In the genomic region with DNA sequence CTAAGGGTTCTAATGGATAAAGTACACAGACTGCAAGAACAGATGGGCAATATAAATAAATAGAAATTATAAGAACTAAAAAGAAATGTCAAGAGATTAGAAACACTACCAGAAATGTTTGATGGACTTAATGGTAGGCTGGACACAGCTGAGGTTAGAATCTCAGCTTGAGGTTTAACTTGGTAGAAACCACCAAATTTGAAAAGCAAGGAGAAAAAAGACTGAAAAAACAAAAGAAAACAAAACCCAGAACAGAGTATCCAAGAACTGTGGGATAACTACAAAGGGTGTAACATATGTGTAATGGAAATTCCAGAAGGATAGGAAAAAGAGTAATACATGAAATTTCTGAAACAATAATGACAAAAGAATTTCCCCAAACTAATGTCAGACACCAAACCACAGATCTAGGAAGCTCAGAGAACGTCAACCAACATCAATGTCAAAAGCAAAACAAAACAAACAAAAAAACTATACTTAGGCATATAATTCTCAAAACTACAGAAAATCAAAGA, we compare ENCODE assay signal across 14 cellular contexts. TPM values are rescaled to one million over a fixed set of nuclear protein-coding genes. Genes with fewer than 3 reads are reported as not detected.
A peak's percentile ranks its signal among the peaks of the same experiment; 100 is the strongest.
DNase-seq lines count a peak whose midpoint lies in the region; ATAC-seq, FAIRE-seq and TF ChIP-seq lines count a peak whose summit lies in the region.
"Had no signal": no experiment of that assay in that cellular context is flagged by ENCODE, and none has a peak within 500 bp of the region (broad histone marks: within the 10 kb centered on the region; RNA-seq: fewer than 3 reads in every experiment).

No MANE protein-coding gene starts in this region.

- peaks cover 50% of the 10 kb centered on the region for H3K4me1 Mint-ChIP-seq in CD14-positive monocyte
- peaks cover 58% of the 10 kb centered on the region for H3K4me1 Mint-ChIP-seq in activated naive CD8-positive, alpha-beta T cell treated with anti-CD3 and anti-CD28 coated beads for 36 hours
- peaks cover 57 to 96% (median 76%) of the 10 kb centered on the region in 7 donors for H3K4me1 Mint-ChIP-seq in naive thymus-derived CD4-positive, alpha-beta T cell

- H3F3A ChIP-seq in PC-3 (ENCODE audit: low read length, unreplicated experiment): no peaks in the 10 kb centered on the region

- ATAC-seq in naive thymus-derived CD4-positive, alpha-beta T cell: no peak
- no peak for ATAC-seq in PC-3
- ATAC-seq: body of pancreas, gastroesophageal sphincter, right cardiac atrium had no signal

- H3K9me2 ChIP-seq in PC-3 (replicated peaks; ENCODE audit: low read length): no peaks in the 10 kb centered on the region

- no peaks in the 10 kb centered on the region for H3K36me3 ChIP-seq in naive thymus-derived CD4-positive, alpha-beta T cell (ENCODE audit: control insufficient read depth in 2 of 3, insufficient read depth in 3 of 3, low read length in 3 of 3)
- H3K36me3 ChIP-seq in PC-3 (ENCODE audit: low read depth, low read length): no peaks in the 10 kb centered on the region
- H3K36me3 ChIP-seq: gastroesophageal sphincter had no signal

- no peak overlapping the region for H3K9ac ChIP-seq in PC-3 (ENCODE audit: low read length)

- no TSS peak for BruUV-seq in PC-3 (replicated peaks; lab: Mats Ljungman, UMichigan)

- TF ChIP-seq CTCF in CD14-positive monocyte (IDR thresholded peaks at IDR 0.05) (no peak), PC-3 (conservative IDR thresholded peaks at IDR 0.05; ENCODE audit: low read depth, low read length) (no peak)

- CTCF ChIA-PET in naive thymus-derived CD4-positive, alpha-beta T cell (lab: Charles Lee): interaction anchor here (1.0 kb wide), 1 partner anchor 36 kb away, joined by 3 read pairs; no protein-coding TSS in a partner anchor
- CTCF ChIA-PET in PC-3 (lab: Charles Lee): no interaction called here

- H3K27ac ChIP-seq in naive thymus-derived CD4-positive, alpha-beta T cell (ENCODE audit: low read depth, low read length): peak overlapping the region; percentile 17
- H3K27ac ChIP-seq in PC-3 (ENCODE audit: low read length): no peak overlapping the region
- H3K27ac ChIP-seq: body of pancreas, gastroesophageal sphincter had no signal

- FAIRE-seq in GM18507 (lab: Jason Lieb, UNC): peak; percentile 60
- FAIRE-seq: keratinocyte had no signal

- no peak overlapping the region for H3K4me3 ChIP-seq in naive thymus-derived CD4-positive, alpha-beta T cell (ENCODE audit: low read length)
- H3K4me3 ChIP-seq in PC-3 (ENCODE audit: low read length): no peak overlapping the region
- H3K4me3 ChIP-seq: body of pancreas, gastroesophageal sphincter had no signal

- intact Hi-C loops in CD14-positive monocyte (cut with micrococcal nuclease) (no loop called here), PC-3 (cut with micrococcal nuclease) (no loop called here)
- intact Hi-C loops in naive thymus-derived CD4-positive, alpha-beta T cell (cut with micrococcal nuclease): loop anchor here (2.0 to 5.0 kb wide), 2 partner anchors 34 kb away; partner anchors contain the start of gene RFX7 (in 2 of the 2)

- no peak overlapping the region for H3K4me2 ChIP-seq in PC-3 (ENCODE audit: low read length)

- H3K4me3 Mint-ChIP-seq in CD14-positive monocyte: no peak overlapping the region
- H3K4me3 Mint-ChIP-seq in activated naive CD8-positive, alpha-beta T cell treated with anti-CD3 and anti-CD28 coated beads for 36 hours: peak overlapping the region; percentile 46
- H3K4me3 Mint-ChIP-seq in naive thymus-derived CD4-positive, alpha-beta T cell: peak overlapping the region in 9 of 10 donors; percentile 37 to 74 (median 68)

- peaks cover 10 to 15% of the 10 kb centered on the region in 2 donors for H3K36me3 Mint-ChIP-seq in CD14-positive monocyte
- peaks cover 58% of the 10 kb centered on the region for H3K36me3 Mint-ChIP-seq in activated naive CD8-positive, alpha-beta T cell treated with anti-CD3 and anti-CD28 coated beads for 36 hours
- H3K36me3 Mint-ChIP-seq in naive thymus-derived CD4-positive, alpha-beta T cell: peaks cover 12 to 49% (median 45%) of the 10 kb centered on the region in 5 donors

- DNase-seq in CD14-positive monocyte (ENCODE audit: low spot score) (no peak), GM18507 (ENCODE audit: extremely low spot score, insufficient read length, low read depth) (no peak), NCI-H187 (lab: John Stamatoyannopoulos, UW) (no peak), NCI-H446 (lab: John Stamatoyannopoulos, UW) (no peak), kidney glomerular epithelial cell (lab: John Stamatoyannopoulos, UW) (no peak), PC-3 (no peak)
- DNase-seq in activated naive CD8-positive, alpha-beta T cell treated with anti-CD3 and anti-CD28 coated beads for 36 hours: no peak
- no peak for DNase-seq in naive thymus-derived CD4-positive, alpha-beta T cell
- DNase-seq: body of pancreas, NCI-H446 treated with DMSO at 0.1 percent for 48 hours, right cardiac atrium, substantia nigra had no signal

- H4K20me1 ChIP-seq in PC-3 (ENCODE audit: low read length): no peaks in the 10 kb centered on the region

- POLR2A ChIA-PET in naive thymus-derived CD4-positive, alpha-beta T cell (lab: Charles Lee): no interaction called here
- POLR2A ChIA-PET in PC-3 (lab: Charles Lee; ENCODE audit: unreplicated experiment): no interaction called here

- peaks cover 61% of the 10 kb centered on the region for H3K79me2 ChIP-seq in PC-3 (ENCODE audit: low read length)

- H3K27ac Mint-ChIP-seq in CD14-positive monocyte: peak overlapping the region in 4 of 7 donors; percentile 10 to 57 (median 37)
- peak overlapping the region; percentile 65 for H3K27ac Mint-ChIP-seq in activated naive CD8-positive, alpha-beta T cell treated with anti-CD3 and anti-CD28 coated beads for 36 hours
- H3K27ac Mint-ChIP-seq in naive thymus-derived CD4-positive, alpha-beta T cell: peak overlapping the region; percentile 55 to 95 (median 78)

- H2AFZ ChIP-seq in PC-3 (ENCODE audit: low read length): no peak overlapping the region

- H3K27me3 ChIP-seq in naive thymus-derived CD4-positive, alpha-beta T cell (ENCODE audit: control insufficient read depth in 2 of 2, insufficient read depth in 2 of 2, low read length in 2 of 2): no peaks in the 10 kb centered on the region
- H3K27me3 ChIP-seq in PC-3 (ENCODE audit: low read length): no peaks in the 10 kb centered on the region
- H3K27me3 ChIP-seq: body of pancreas, gastroesophageal sphincter had no signal

- H3K4me1 ChIP-seq in naive thymus-derived CD4-positive, alpha-beta T cell (ENCODE audit: control insufficient read depth in 2 of 2, insufficient read depth in 2 of 2, low read length in 2 of 2): peaks cover 10 to 28% of the 10 kb centered on the region in 2 donors
- no peaks in the 10 kb centered on the region for H3K4me1 ChIP-seq in PC-3 (ENCODE audit: insufficient read depth, low read length)

- H3K27me3 Mint-ChIP-seq in CD14-positive monocyte (ENCODE audit: low read depth in 3 of 3): no peaks in the 10 kb centered on the region
- no peaks in the 10 kb centered on the region for H3K27me3 Mint-ChIP-seq in activated naive CD8-positive, alpha-beta T cell treated with anti-CD3 and anti-CD28 coated beads for 36 hours
- no peaks in the 10 kb centered on the region for H3K27me3 Mint-ChIP-seq in naive thymus-derived CD4-positive, alpha-beta T cell

- H3K9me3 Mint-ChIP-seq in CD14-positive monocyte: peaks cover 0 to 15% (median 4%) of the 10 kb centered on the region in 7 donors
- H3K9me3 Mint-ChIP-seq in activated naive CD8-positive, alpha-beta T cell treated with anti-CD3 and anti-CD28 coated beads for 36 hours: peaks cover 29% of the 10 kb centered on the region
- H3K9me3 Mint-ChIP-seq in naive thymus-derived CD4-positive, alpha-beta T cell: peaks cover 3 to 39% (median 16%) of the 10 kb centered on the region in 11 donors

- H3K9me3 ChIP-seq in naive thymus-derived CD4-positive, alpha-beta T cell (ENCODE audit: control insufficient read depth in 2 of 3, low read length in 3 of 3): no peaks in the 10 kb centered on the region
- no peaks in the 10 kb centered on the region for H3K9me3 ChIP-seq in PC-3 (ENCODE audit: low read length)
- H3K9me3 ChIP-seq: body of pancreas, gastroesophageal sphincter had no signal

RNA-seq across cellular contexts. Expression of gene RFX7, which starts 35.0 kb away (rescaled TPM):
- polyA plus RNA-seq in CD14-positive monocyte: 1 to 10 TPM; 1.0 to 1.2 TPM
- total RNA-seq in activated naive CD8-positive, alpha-beta T cell treated with anti-CD3 and anti-CD28 coated beads for 36 hours: 10 to 100 TPM; 28.6 to 30.5 TPM
- total RNA-seq in naive thymus-derived CD4-positive, alpha-beta T cell: 10 to 100 TPM; 21.2 to 48.7 (median 29.5) TPM
- 1 to 10 TPM; 4.1 to 5.0 TPM for polyA plus RNA-seq in naive thymus-derived CD4-positive, alpha-beta T cell
- total RNA-seq in PC-3 (2014; rRNA removed): 2.8 and 4.7 TPM in 2 replicates

Comparison
In these comparisons a context has a peak if more than half of its experiments do, and no peak if none do; other contexts are left out.
1. H3K4me3 Mint-ChIP-seq: peak in activated naive CD8-positive, alpha-beta T cell treated with anti-CD3 and anti-CD28 coated beads for 36 hours (single experiment) and naive thymus-derived CD4-positive, alpha-beta T cell (9 of 10); none in CD14-positive monocyte (0 of 2).
2. intact Hi-C loops: an anchor here in naive thymus-derived CD4-positive, alpha-beta T cell (2.0 to 5.0 kb wide); none called in CD14-positive monocyte and PC-3.
3. Peak in every context shown above with its lines, with median percentiles within 50 percentile points of each other: H3K27ac Mint-ChIP-seq.